ENCODE assay signal across 34 cellular contexts in the genomic region with DNA sequence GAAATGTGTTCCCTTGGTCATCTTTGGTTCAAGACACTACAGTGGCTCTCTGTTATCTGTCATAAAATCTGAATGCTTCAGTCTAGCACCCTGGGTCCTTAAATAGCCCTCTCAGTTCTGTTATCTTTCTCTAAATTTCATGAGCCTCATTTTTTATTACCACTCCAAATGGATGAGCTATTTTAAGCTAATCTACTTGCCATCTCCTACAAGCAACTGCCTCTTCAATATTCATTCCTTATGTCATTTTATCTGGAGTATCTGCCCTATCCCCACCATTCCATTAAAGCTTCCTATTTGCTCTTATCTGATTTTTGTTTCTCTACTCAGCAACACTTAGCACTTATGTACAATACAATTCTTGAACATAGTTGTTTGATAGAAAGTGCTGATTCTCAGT. TPM values are rescaled to one million over a fixed set of nuclear protein-coding genes. Genes with fewer than 3 reads are reported as not detected.
"Had no signal": no experiment of that assay in that cellular context is flagged by ENCODE, and none has a peak within 500 bp of the region (broad histone marks: within the 10 kb centered on the region; RNA-seq: fewer than 3 reads in every experiment).

No MANE protein-coding gene starts in this region.

- DNase-seq: activated B cell treated with CpG ODN at 0.5 μM for 24 hours; activated CD4-positive, alpha-beta T cell treated with anti-CD3 and anti-CD28 coated beads for 48 hours; activated CD4-positive, alpha-beta T cell treated with anti-CD3 and anti-CD28 coated beads, Interleukin-2, amount 50 U/mL, for 1 hour; activated CD4-positive, alpha-beta T cell treated with anti-CD3 and anti-CD28 coated beads, Interleukin-2, amount 50 U/mL, for 48 hours; activated CD8-positive, alpha-beta memory T cell treated with anti-CD3 and anti-CD28 coated beads for 24 hours; activated CD8-positive, alpha-beta T cell treated with anti-CD3 and anti-CD28 coated beads for 36 hours; activated effector memory CD4-positive, alpha-beta T cell treated with Interleukin-2 at 50 U/mL for 16 hours; activated gamma-delta T cell treated with Interleukin-2 at 50 U/mL for 16 hours; activated naive CD4-positive, alpha-beta T cell treated with anti-CD3 and anti-CD28 coated beads, Interleukin-2, amount 50 U/mL, for 16 hours; activated naive CD4-positive, alpha-beta T cell treated with Interleukin-2 at 50 U/mL for 16 hours; activated naive CD8-positive, alpha-beta T cell treated with anti-CD3 and anti-CD28 coated beads for 36 hours; activated T-cell treated with anti-CD3 and anti-CD28 coated beads, Interleukin-2, amount 50 U/mL, for 4 hours; brain microvascular endothelial cell; dorsolateral prefrontal cortex; effector memory CD4-positive, alpha-beta T cell; endodermal cell; foreskin fibroblast; gastrocnemius medialis; glutamatergic neuron; heart left ventricle; T-cell; T1000; WERI-Rb-1 had no signal

- FAIRE-seq: bronchial epithelial cell had no signal

- H3K27me3 ChIP-seq: ascending aorta, brain microvascular endothelial cell, dorsolateral prefrontal cortex, gastrocnemius medialis, heart left ventricle had no signal

- H3K4me1 Mint-ChIP-seq: activated B cell treated with CpG ODN at 0.5 μM for 24 hours; activated T-helper 17 cell treated with anti-CD3 and anti-CD28 coated beads, Interleukin-2, amount 50 U/mL, for 72 hours; central memory CD8-positive, alpha-beta T cell; endodermal cell had no signal

- H3K9me3 Mint-ChIP-seq: activated B cell treated with CpG ODN at 0.5 μM for 24 hours; activated CD8-positive, alpha-beta T cell treated with anti-CD3 and anti-CD28 coated beads for 36 hours; activated naive CD8-positive, alpha-beta T cell treated with anti-CD3 and anti-CD28 coated beads for 36 hours; activated T-cell treated with anti-CD3 and anti-CD28 coated beads, Interleukin-2, amount 50 U/mL, for 4 hours; activated T-helper 17 cell treated with anti-CD3 and anti-CD28 coated beads, Interleukin-2, amount 50 U/mL, for 72 hours; central memory CD8-positive, alpha-beta T cell; dendritic cell treated with granulocyte-macrophage colony-stimulating factor and Interleukin-4, amounts not matched to agents 40 ng/mL and 50 ng/mL, for 4 days; endodermal cell; T-cell; T-helper 1 cell treated with Interleukin-12 subunit alpha and Interleukin-12 subunit beta and Interleukin-4 antibody, amounts not matched to agents 30 μg/mL and 1 μg/mL, for 36 hours; T-helper 2 cell treated with Interferon-gamma antibody and Interleukin-4, amounts not matched to agents 5 μg/mL and 100 μg/mL, for 36 hours had no signal

- ATAC-seq: activated CD4-positive, CD25-positive, alpha-beta regulatory T cell treated with anti-CD3 and anti-CD28 coated beads, Interleukin-2, amount 50 U/mL, for 24 hours; activated CD8-positive, alpha-beta T cell treated with anti-CD3 and anti-CD28 coated beads for 36 hours; activated T-cell treated with anti-CD3 and anti-CD28 coated beads, Interleukin-2, amount 50 U/mL, for 4 hours; activated T-helper 17 cell treated with anti-CD3 and anti-CD28 coated beads, Interleukin-2, amount 50 U/mL, for 72 hours; esophagus mucosa; gastrocnemius medialis; heart left ventricle; T-cell had no signal

- H3K4me3 Mint-ChIP-seq: activated B cell treated with CpG ODN at 0.5 μM for 24 hours; activated CD8-positive, alpha-beta T cell treated with anti-CD3 and anti-CD28 coated beads for 36 hours; activated naive CD8-positive, alpha-beta T cell treated with anti-CD3 and anti-CD28 coated beads for 36 hours; activated T-cell treated with anti-CD3 and anti-CD28 coated beads, Interleukin-2, amount 50 U/mL, for 4 hours; activated T-helper 17 cell treated with anti-CD3 and anti-CD28 coated beads, Interleukin-2, amount 50 U/mL, for 72 hours; central memory CD8-positive, alpha-beta T cell; dendritic cell treated with granulocyte-macrophage colony-stimulating factor and Interleukin-4, amounts not matched to agents 40 ng/mL and 50 ng/mL, for 4 days; endodermal cell; T-cell; T-helper 1 cell treated with Interleukin-12 subunit alpha and Interleukin-12 subunit beta and Interleukin-4 antibody, amounts not matched to agents 30 μg/mL and 1 μg/mL, for 36 hours; T-helper 2 cell treated with Interferon-gamma antibody and Interleukin-4, amounts not matched to agents 5 μg/mL and 100 μg/mL, for 36 hours had no signal

- H3K4me3 ChIP-seq: ascending aorta, coronary artery, dorsolateral prefrontal cortex, gastrocnemius medialis, heart left ventricle had no signal

- H3K4me1 ChIP-seq: ascending aorta, gastrocnemius medialis, heart left ventricle had no signal

- H3K27ac ChIP-seq: ascending aorta, brain microvascular endothelial cell, coronary artery, gastrocnemius medialis, heart left ventricle, WERI-Rb-1 had no signal

- H3K27me3 Mint-ChIP-seq: activated B cell treated with CpG ODN at 0.5 μM for 24 hours; activated CD8-positive, alpha-beta T cell treated with anti-CD3 and anti-CD28 coated beads for 36 hours; activated naive CD8-positive, alpha-beta T cell treated with anti-CD3 and anti-CD28 coated beads for 36 hours; activated T-helper 17 cell treated with anti-CD3 and anti-CD28 coated beads, Interleukin-2, amount 50 U/mL, for 72 hours; central memory CD8-positive, alpha-beta T cell; dendritic cell treated with granulocyte-macrophage colony-stimulating factor and Interleukin-4, amounts not matched to agents 40 ng/mL and 50 ng/mL, for 4 days; T-cell had no signal

- H3K9me3 ChIP-seq: ascending aorta, gastrocnemius medialis, heart left ventricle had no signal

- H3K27ac Mint-ChIP-seq: activated B cell treated with CpG ODN at 0.5 μM for 24 hours; activated CD8-positive, alpha-beta T cell treated with anti-CD3 and anti-CD28 coated beads for 36 hours; activated naive CD8-positive, alpha-beta T cell treated with anti-CD3 and anti-CD28 coated beads for 36 hours; activated T-helper 17 cell treated with anti-CD3 and anti-CD28 coated beads, Interleukin-2, amount 50 U/mL, for 72 hours; dendritic cell treated with granulocyte-macrophage colony-stimulating factor and Interleukin-4, amounts not matched to agents 40 ng/mL and 50 ng/mL, for 4 days; endodermal cell; T-cell; T-helper 1 cell treated with Interleukin-12 subunit alpha and Interleukin-12 subunit beta and Interleukin-4 antibody, amounts not matched to agents 30 μg/mL and 1 μg/mL, for 36 hours; T-helper 2 cell treated with Interferon-gamma antibody and Interleukin-4, amounts not matched to agents 5 μg/mL and 100 μg/mL, for 36 hours had no signal

RNA-seq across cellular contexts. Expression of gene EVI2A, which starts 28.0 kb away (rescaled TPM):
- total RNA-seq: bronchial epithelial cell, endodermal cell, epithelial cell of proximal tubule had no signal

RNA-seq across cellular contexts. Expression of gene EVI2B, which starts 35.6 kb away (rescaled TPM):
- total RNA-seq: bronchial epithelial cell, endodermal cell, epithelial cell of proximal tubule had no signal

RNA-seq across cellular contexts. Expression of gene OMG, which starts 52.4 kb away (rescaled TPM):
- total RNA-seq: ascending aorta, bronchial epithelial cell, endodermal cell, epithelial cell of proximal tubule, esophagus mucosa, gastrocnemius medialis had no signal
